13 cellular contexts compared by ENCODE assay signal in the genomic region with DNA sequence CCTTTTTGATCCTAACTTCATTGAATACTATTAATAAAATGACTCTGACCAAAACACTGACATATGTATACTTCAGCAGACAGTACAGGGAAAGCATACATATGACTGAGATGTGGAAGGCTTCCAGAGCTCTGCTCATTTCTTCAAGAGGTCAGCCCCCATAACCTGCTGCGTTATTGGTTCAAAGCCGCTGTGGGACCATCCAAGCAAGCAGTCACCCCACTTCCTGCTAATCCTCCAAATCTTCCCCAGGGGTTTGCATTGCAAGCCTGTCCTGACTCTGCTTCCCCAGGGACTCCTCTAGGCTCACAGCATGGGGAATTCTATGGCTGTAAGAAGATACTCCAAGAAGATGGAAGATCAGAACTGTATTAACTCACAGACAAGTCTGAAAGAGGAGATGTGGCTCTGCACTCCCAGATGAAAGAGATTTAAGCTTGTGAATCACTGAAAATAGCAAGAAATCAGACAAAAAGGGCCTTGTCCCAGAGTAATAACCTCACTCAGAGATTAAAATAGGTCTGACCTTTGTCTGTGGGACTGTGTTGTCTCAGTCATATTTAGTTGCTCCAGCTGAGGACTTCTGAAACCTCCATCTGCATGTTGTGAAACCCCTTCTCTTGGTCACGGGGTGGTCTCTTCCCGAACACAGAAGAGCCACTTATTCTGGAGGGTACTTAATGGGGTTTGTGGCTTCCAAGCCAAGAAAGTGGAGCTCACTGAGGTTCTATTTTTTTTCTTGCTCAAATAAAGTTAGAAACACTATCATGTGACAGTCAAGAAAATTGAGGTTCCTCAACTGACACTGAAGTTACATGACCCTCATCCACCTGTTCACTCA.
A peak's percentile ranks its signal among the peaks of the same experiment; 100 is the strongest.
DNase-seq lines count a peak whose midpoint lies in the region; ATAC-seq and TF ChIP-seq lines count a peak whose summit lies in the region.
"Had no signal": no experiment of that assay in that cellular context is flagged by ENCODE, and none has a peak within 500 bp of the region (broad histone marks: within the 10 kb centered on the region; RNA-seq: fewer than 3 reads in every experiment).

No MANE protein-coding gene starts in this region.

- no peaks in the 10 kb centered on the region for H3K27me3 ChIP-seq in esophagus muscularis mucosa

- H3K4me1 ChIP-seq in esophagus muscularis mucosa: no peaks in the 10 kb centered on the region

- no peak for TF ChIP-seq EP300 in esophagus muscularis mucosa (IDR thresholded peaks at IDR 0.05)

- ATAC-seq in GM18517 (IDR thresholded peaks at IDR 0.05; ENCODE audit: unreplicated experiment): peak; percentile 91
- ATAC-seq in GM21515 (IDR thresholded peaks at IDR 0.05; ENCODE audit: unreplicated experiment): peak; percentile 84
- peak; percentile 80 for ATAC-seq in HG03108 (IDR thresholded peaks at IDR 0.05; ENCODE audit: unreplicated experiment)

- DNase-seq in myocyte (ENCODE audit: low read depth) (peak; percentile 39), Ammon's horn (ENCODE audit: low spot score) (no peak), kidney tubule cell (ENCODE audit: low spot score) (no peak), NCI-H82 (lab: John Stamatoyannopoulos, UW) (no peak), esophagus muscularis mucosa (ENCODE audit: extremely low spot score) (no peak)
- DNase-seq: activated naive CD4-positive, alpha-beta T cell treated with Interleukin-2 at 50 U/mL for 16 hours; EL; hippocampal formation; naive B cell; NCI-H526 treated with DMSO at 0.1 percent for 48 hours had no signal

- H3K9me3 ChIP-seq in esophagus muscularis mucosa: no peaks in the 10 kb centered on the region

- intact Hi-C loops in esophagus muscularis mucosa (cut with DNase I): no loop called here

- no peak overlapping the region for H3K27ac ChIP-seq in esophagus muscularis mucosa (replicated peaks in 1 of 4)

- no peaks in the 10 kb centered on the region for H3K36me3 ChIP-seq in esophagus muscularis mucosa

- 79% methylated on average over 4 of the region's 4 CpGs for WGBS in esophagus muscularis mucosa

- TF ChIP-seq POLR2A in esophagus muscularis mucosa (IDR thresholded peaks at IDR 0.05; ENCODE audit: low read depth): no peak

- TF ChIP-seq CTCF in esophagus muscularis mucosa (IDR thresholded peaks at IDR 0.05): no peak

- no peak overlapping the region for H3K4me3 ChIP-seq in esophagus muscularis mucosa
